Comparison of ENCODE assay signal across 18 cellular contexts in genomic region chr1:99957818-99958217, GRCh38.
"Had no signal": no experiment of that assay in that cellular context is flagged by ENCODE, and none has a peak within 500 bp of the region (broad histone marks: within the 10 kb centered on the region; RNA-seq: fewer than 3 reads in every experiment).

No MANE protein-coding gene starts in this region.

- H3K9me3 Mint-ChIP-seq: activated CD8-positive, alpha-beta T cell treated with anti-CD3 and anti-CD28 coated beads for 36 hours; activated naive CD8-positive, alpha-beta T cell treated with anti-CD3 and anti-CD28 coated beads, Interleukin-2, amount 10 ng/mL, durations not matched to agents 7 days and 5 days; activated T-cell treated with anti-CD3 and anti-CD28 coated beads, Interleukin-2, amount 50 U/mL, for 72 hours; activated T-helper 2 cell treated with anti-CD3 and anti-CD28 coated beads, Interferon-gamma antibody, Interleukin-2, Interleukin-4, amounts not matched to agents 10 μg/mL and 5 μg/mL and 100 μg/mL, durations not matched to agents 14 hours and 24 hours and 36 hours had no signal

- ATAC-seq: activated CD4-positive, alpha-beta T cell treated with anti-CD3 and anti-CD28 coated beads for 36 hours; activated CD8-positive, alpha-beta T cell treated with anti-CD3 and anti-CD28 coated beads for 36 hours; activated T-cell treated with anti-CD3 and anti-CD28 coated beads, Interleukin-2, amount 50 U/mL, for 72 hours; PC-3 had no signal

- H3K27me3 Mint-ChIP-seq: activated CD4-positive, alpha-beta T cell treated with anti-CD3 and anti-CD28 coated beads for 36 hours; activated CD8-positive, alpha-beta T cell treated with anti-CD3 and anti-CD28 coated beads for 36 hours; activated naive CD8-positive, alpha-beta T cell treated with anti-CD3 and anti-CD28 coated beads, Interleukin-2, amount 10 ng/mL, durations not matched to agents 7 days and 5 days had no signal

- H3K4me1 Mint-ChIP-seq: activated naive CD8-positive, alpha-beta T cell treated with anti-CD3 and anti-CD28 coated beads, Interleukin-2, amount 10 ng/mL, durations not matched to agents 7 days and 5 days had no signal

- H3K36me3 Mint-ChIP-seq: activated naive CD8-positive, alpha-beta T cell treated with anti-CD3 and anti-CD28 coated beads, Interleukin-2, amount 10 ng/mL, durations not matched to agents 7 days and 5 days had no signal

- H3K4me1 ChIP-seq: adrenal gland had no signal

- H3K27me3 ChIP-seq: adrenal gland had no signal

- H3K4me3 ChIP-seq: adrenal gland had no signal

- H3K27ac Mint-ChIP-seq: activated CD4-positive, alpha-beta T cell treated with anti-CD3 and anti-CD28 coated beads for 36 hours; activated CD8-positive, alpha-beta T cell treated with anti-CD3 and anti-CD28 coated beads for 36 hours; activated naive CD8-positive, alpha-beta T cell treated with anti-CD3 and anti-CD28 coated beads, Interleukin-2, amount 10 ng/mL, durations not matched to agents 7 days and 5 days; activated T-cell treated with anti-CD3 and anti-CD28 coated beads, Interleukin-2, amount 50 U/mL, for 72 hours; activated T-helper 2 cell treated with anti-CD3 and anti-CD28 coated beads, Interferon-gamma antibody, Interleukin-2, Interleukin-4, amounts not matched to agents 10 μg/mL and 5 μg/mL and 100 μg/mL, durations not matched to agents 14 hours and 24 hours and 36 hours had no signal

- DNase-seq: activated CD4-positive, alpha-beta T cell treated with anti-CD3 and anti-CD28 coated beads for 36 hours; activated CD8-positive, alpha-beta memory T cell treated with anti-CD3 and anti-CD28 coated beads, Interleukin-2, amount 50 U/mL, for 4 hours; activated CD8-positive, alpha-beta T cell treated with anti-CD3 and anti-CD28 coated beads for 36 hours; activated naive CD4-positive, alpha-beta T cell treated with anti-CD3 and anti-CD28 coated beads, Interleukin-2, amount 50 U/mL, for 16 hours; activated naive CD8-positive, alpha-beta T cell treated with anti-CD3 and anti-CD28 coated beads, Interleukin-2, amount 10 ng/mL, durations not matched to agents 7 days and 5 days; activated T-cell treated with anti-CD3 and anti-CD28 coated beads, Interleukin-2, amount 50 U/mL, for 72 hours; adrenal gland; anterior cingulate cortex; MM.1S; NCI-H1105; NCI-H1436; NCI-H1694 treated with DMSO at 0.1 percent for 48 hours; NCI-H2081; NCI-H510A treated with DMSO at 0.1 percent for 48 hours; PC-3; SIG-M5 had no signal

- H3K4me3 Mint-ChIP-seq: activated CD4-positive, alpha-beta T cell treated with anti-CD3 and anti-CD28 coated beads for 36 hours; activated CD8-positive, alpha-beta T cell treated with anti-CD3 and anti-CD28 coated beads for 36 hours; activated naive CD8-positive, alpha-beta T cell treated with anti-CD3 and anti-CD28 coated beads, Interleukin-2, amount 10 ng/mL, durations not matched to agents 7 days and 5 days; activated T-cell treated with anti-CD3 and anti-CD28 coated beads, Interleukin-2, amount 50 U/mL, for 72 hours had no signal

- H3K36me3 ChIP-seq: adrenal gland had no signal

- H3K9me3 ChIP-seq: adrenal gland had no signal

- H3K27ac ChIP-seq: VCaP had no signal
